Comparison of ENCODE assay signal across 16 cellular contexts in the genomic region with DNA sequence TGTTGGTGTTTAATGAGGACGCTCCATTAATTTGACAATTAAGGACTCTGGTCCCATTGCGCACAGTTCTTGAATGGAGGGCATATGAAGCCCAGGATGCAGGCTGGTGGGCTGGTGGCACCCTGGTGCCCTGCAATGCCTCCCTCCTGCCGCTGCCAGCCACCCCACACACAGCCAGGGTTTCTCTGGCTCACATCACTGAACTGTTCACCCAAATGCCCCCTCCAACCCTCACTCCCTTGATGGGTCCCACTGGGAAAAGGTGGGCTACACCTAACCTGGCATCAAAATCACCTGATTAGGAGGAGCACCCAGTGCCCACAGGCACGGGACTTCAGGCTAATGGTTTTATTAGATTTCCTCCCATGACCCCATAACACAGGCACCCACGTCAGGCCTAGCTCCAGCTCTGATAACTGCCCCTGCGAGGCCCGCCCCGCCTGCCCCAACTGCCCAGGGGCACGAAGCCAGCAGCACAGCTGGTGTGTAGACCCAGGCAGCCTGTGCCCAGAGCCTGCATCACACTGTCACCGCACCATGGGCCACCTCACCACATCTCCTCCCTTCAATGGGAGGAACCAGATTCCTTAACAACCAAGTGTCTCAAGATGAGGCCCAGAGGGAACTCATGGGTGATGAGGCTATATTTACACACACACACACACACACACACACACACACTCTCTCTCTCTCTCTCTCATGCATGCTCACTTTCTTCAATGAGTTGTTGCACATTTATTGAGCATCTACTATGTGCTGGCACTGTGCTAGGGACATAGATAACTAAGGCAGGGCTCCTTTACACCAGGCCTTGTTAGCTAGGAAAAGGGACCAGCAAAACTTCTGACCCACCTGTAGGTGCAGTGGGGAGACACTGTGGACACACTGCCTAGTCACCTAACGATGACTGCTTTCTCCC.
DNase-seq lines count a peak whose midpoint lies in the region; ATAC-seq and TF ChIP-seq lines count a peak whose summit lies in the region.
"Had no signal": no experiment of that assay in that cellular context is flagged by ENCODE, and none has a peak within 500 bp of the region (broad histone marks: within the 10 kb centered on the region; RNA-seq: fewer than 3 reads in every experiment).

No MANE protein-coding gene starts in this region.

- H3K27me3 Mint-ChIP-seq in endodermal cell (ENCODE audit: insufficient read depth) = no peaks in the 10 kb centered on the region
- H3K27me3 Mint-ChIP-seq in nephron (ENCODE audit: low read depth) = no peaks in the 10 kb centered on the region
- H3K27me3 Mint-ChIP-seq: stimulated activated memory B cell treated with anti-CD40 and anti-IgM and Interleukin-4, amounts not matched to agents 10 μg/mL and 1 μg/mL and 100 μg/mL, for 72 hours had no signal

- DNase-seq in AG10803 (ENCODE audit: low read depth) (peak; percentile 49), H4 (ENCODE audit: low spot score) (peak; percentile 58), endodermal cell (peak; percentile 34), KG1 (lab: John Stamatoyannopoulos, UW) (no peak), NCI-H2227 treated with DMSO at 0.1 percent for 48 hours (lab: John Stamatoyannopoulos, UW) (no peak)
- DNase-seq: activated CD8-positive, alpha-beta memory T cell treated with anti-CD3 and anti-CD28 coated beads, Interleukin-2, amount 50 U/mL, for 48 hours; mammary epithelial cell; NCI-H1417; stimulated activated CD4-positive, alpha-beta T cell treated with anti-CD3 and anti-CD28 coated beads, Interleukin-15, amount 100 ng/mL, for 24 hours; T-helper 9 cell had no signal

- WGBS in endodermal cell (ENCODE audit: insufficient coverage in 1 of 2, insufficient read length in 1 of 2), 2 experiments = 97 to 100% methylated on average over 3 to 11 of the region's 11 CpGs

- H3K36me3 ChIP-seq in endodermal cell (ENCODE audit: control insufficient read depth, insufficient read depth, low read length) = peaks cover 27% of the 10 kb centered on the region

- peak overlapping the region; percentile 75 for H3K27ac Mint-ChIP-seq in endodermal cell
- peak overlapping the region; percentile 93 to 98 (median 98) for H3K27ac Mint-ChIP-seq in nephron

- no peaks in the 10 kb centered on the region for H3K9me3 ChIP-seq in endodermal cell (ENCODE audit: control insufficient read depth, low read length)

- H3K27me3 ChIP-seq in endodermal cell (ENCODE audit: control insufficient read depth, insufficient read depth, low read length, poor library complexity, severe bottlenecking) = no peaks in the 10 kb centered on the region

- no peaks in the 10 kb centered on the region for H3K9me3 Mint-ChIP-seq in endodermal cell
- H3K9me3 Mint-ChIP-seq in nephron = no peaks in the 10 kb centered on the region
- H3K9me3 Mint-ChIP-seq: stimulated activated memory B cell treated with anti-CD40 and anti-IgM and Interleukin-4, amounts not matched to agents 10 μg/mL and 1 μg/mL and 100 μg/mL, for 72 hours had no signal

- ATAC-seq in HG03139 (IDR thresholded peaks at IDR 0.05; ENCODE audit: unreplicated experiment) = no peak
- ATAC-seq in HG03280 (IDR thresholded peaks at IDR 0.05; ENCODE audit: unreplicated experiment) = no peak
- ATAC-seq: stimulated activated memory B cell treated with anti-CD40 and anti-IgM and Interleukin-4, amounts not matched to agents 10 μg/mL and 1 μg/mL and 100 μg/mL, for 72 hours had no signal

- H3K4me1 Mint-ChIP-seq in endodermal cell = peaks cover 58% of the 10 kb centered on the region
- peaks cover 77% of the 10 kb centered on the region for H3K4me1 Mint-ChIP-seq in nephron

- no peak overlapping the region for H3K4me3 Mint-ChIP-seq in endodermal cell
- H3K4me3 Mint-ChIP-seq in nephron = peak overlapping the region; percentile 42 to 66 (median 44)
- H3K4me3 Mint-ChIP-seq: CD14-positive monocyte; stimulated activated memory B cell treated with anti-CD40 and anti-IgM and Interleukin-4, amounts not matched to agents 10 μg/mL and 1 μg/mL and 100 μg/mL, for 72 hours had no signal

- TF ChIP-seq CTCF in AG10803 (conservative IDR thresholded peaks at IDR 0.05; ENCODE audit: low read length) (no peak), endodermal cell (conservative IDR thresholded peaks at IDR 0.05) (no peak), nephron (IDR thresholded peaks at IDR 0.05; ENCODE audit: unreplicated experiment in 3 of 3) (no peak)

- H3K36me3 Mint-ChIP-seq in endodermal cell (ENCODE audit: low read depth) (peaks cover 12% of the 10 kb centered on the region), nephron (ENCODE audit: low read depth) (peaks cover 4% of the 10 kb centered on the region)
- H3K36me3 Mint-ChIP-seq: stimulated activated memory B cell treated with anti-CD40 and anti-IgM and Interleukin-4, amounts not matched to agents 10 μg/mL and 1 μg/mL and 100 μg/mL, for 72 hours had no signal

- H3K4me3 ChIP-seq in AG10803 (ENCODE audit: low read length) (no peak overlapping the region), endodermal cell (ENCODE audit: low read length) (no peak overlapping the region)
- H3K4me3 ChIP-seq: coronary artery had no signal

- H3K9ac ChIP-seq in endodermal cell (ENCODE audit: extremely low read depth, low read length, poor library complexity, severe bottlenecking) = no peak overlapping the region

- peaks cover 29% of the 10 kb centered on the region for H3K4me1 ChIP-seq in endodermal cell (ENCODE audit: control insufficient read depth, insufficient read depth, low read length)

- no peak overlapping the region for H3K27ac ChIP-seq in endodermal cell (ENCODE audit: low read depth, low read length)

Comparison
In these comparisons a context has a peak if more than half of its experiments do, and no peak if none do; other contexts are left out.
1. DNase-seq: peak in AG10803 (single experiment), H4 (single experiment) and endodermal cell (single experiment); none in KG1 (single experiment) and NCI-H2227 treated with DMSO at 0.1 percent for 48 hours (single experiment).